1 cellular context compared by ENCODE assay signal in genomic region chr20:32636278-32636677, GRCh38.
TF ChIP-seq lines count a peak whose summit lies in the region.

No MANE protein-coding gene starts in this region.

TF ChIP-seq in IMR-90, 13 proteins besides CTCF, POLR2A, EP300 and RAD21:
- TF ChIP-seq RFX5 (IDR thresholded peaks at IDR 0.05; ENCODE audit: low read depth, low read length), result no peak
- no peak for TF ChIP-seq RCOR1 (IDR thresholded peaks at IDR 0.05; ENCODE audit: insufficient replicate concordance, low read length)
- no peak for TF ChIP-seq ELK1 (IDR thresholded peaks at IDR 0.05; ENCODE audit: borderline replicate concordance, low read depth, low read length)
- TF ChIP-seq NFE2L2 (IDR thresholded peaks at IDR 0.05; ENCODE audit: low read depth, low read length), result no peak
- TF ChIP-seq MXI1 (IDR thresholded peaks at IDR 0.05; ENCODE audit: borderline replicate concordance, low read depth, low read length), result no peak
- no peak for TF ChIP-seq FOS (IDR thresholded peaks at IDR 0.05; ENCODE audit: low read depth, low read length)
- TF ChIP-seq USF2 (IDR thresholded peaks at IDR 0.05; ENCODE audit: low read depth, low read length), result no peak
- no peak for TF ChIP-seq SMC3 (IDR thresholded peaks at IDR 0.05; ENCODE audit: low read depth, low read length)
- no peak for TF ChIP-seq MAZ (IDR thresholded peaks at IDR 0.05; ENCODE audit: borderline replicate concordance, low read depth, low read length)
- no peak for TF ChIP-seq BHLHE40 (IDR thresholded peaks at IDR 0.05; ENCODE audit: low read depth, low read length)
- no peak for TF ChIP-seq CHD1 (IDR thresholded peaks at IDR 0.05; ENCODE audit: low read depth, low read length)
